1 cellular context compared by ENCODE assay signal in genomic region chr6:155314092-155314772, GRCh38.
TF ChIP-seq lines count a peak whose summit lies in the region.

TFB1M (minus strand) TSS chr6:155314484; CDS start chr6:155314428, 56 bp downstream.

TF ChIP-seq in K562, 482 proteins besides CTCF, POLR2A, EP300 and RAD21 (continued from another document and continues in another):
- TF ChIP-seq, protein P1, sequence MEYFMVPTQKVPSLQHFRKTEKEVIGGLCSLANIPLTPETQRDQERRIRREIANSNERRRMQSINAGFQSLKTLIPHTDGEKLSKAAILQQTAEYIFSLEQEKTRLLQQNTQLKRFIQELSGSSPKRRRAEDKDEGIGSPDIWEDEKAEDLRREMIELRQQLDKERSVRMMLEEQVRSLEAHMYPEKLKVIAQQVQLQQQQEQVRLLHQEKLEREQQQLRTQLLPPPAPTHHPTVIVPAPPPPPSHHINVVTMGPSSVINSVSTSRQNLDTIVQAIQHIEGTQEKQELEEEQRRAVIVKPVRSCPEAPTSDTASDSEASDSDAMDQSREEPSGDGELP (CRISPR knock-in tag; IDR thresholded peaks at IDR 0.05; ENCODE audit: borderline replicate concordance): peak; percentile 73
- no peak for TF ChIP-seq ZNF24 (IDR thresholded peaks at IDR 0.05)
- TF ChIP-seq BRF1 (IDR thresholded peaks at IDR 0.05; ENCODE audit: borderline replicate concordance, extremely low read depth, insufficient read length): no peak
- no peak for TF ChIP-seq ZNF766 (CRISPR knock-in tag; conservative IDR thresholded peaks at IDR 0.05)
- no peak for TF ChIP-seq ZNF143 (CRISPR knock-in tag; IDR thresholded peaks at IDR 0.05)
- 0 out of 2 replicates have a peak, but pooled peaks have one; percentile 54 for TF ChIP-seq REST (CRISPR knock-in tag; IDR thresholded peaks at IDR 0.05; ENCODE audit: low read depth)
- no peak for TF ChIP-seq KLF6 (CRISPR knock-in tag; IDR thresholded peaks at IDR 0.05; ENCODE audit: borderline replicate concordance)
- TF ChIP-seq ZBTB8A (IDR thresholded peaks at IDR 0.05; ENCODE audit: partially characterized antibody): no peak
- no peak for TF ChIP-seq MCM3 (IDR thresholded peaks at IDR 0.05)
- no peak for TF ChIP-seq STAT5B (CRISPR knock-in tag; IDR thresholded peaks at IDR 0.05)
- no peak for TF ChIP-seq FIP1L1 (IDR thresholded peaks at IDR 0.05; ENCODE audit: low read depth, low read length, poor library complexity, severe bottlenecking)
- no peak for TF ChIP-seq ARHGAP35 (IDR thresholded peaks at IDR 0.05; ENCODE audit: partially characterized antibody)
- no peak for TF ChIP-seq GATAD2A (IDR thresholded peaks at IDR 0.05)
- no peak for TF ChIP-seq PBX2 (CRISPR knock-in tag; IDR thresholded peaks at IDR 0.05; ENCODE audit: low read depth)
- no peak for TF ChIP-seq PBX2 (tag; conservative IDR thresholded peaks at IDR 0.05; ENCODE audit: low read depth)
- no peak for TF ChIP-seq FOXM1 (IDR thresholded peaks at IDR 0.05; ENCODE audit: low read depth)
- no peak for TF ChIP-seq FOXM1 (CRISPR knock-in tag; IDR thresholded peaks at IDR 0.05; ENCODE audit: low read depth)
- TF ChIP-seq ZNF277 (CRISPR knock-in tag; IDR thresholded peaks at IDR 0.05; ENCODE audit: borderline replicate concordance): no peak
- TF ChIP-seq, protein P2, sequence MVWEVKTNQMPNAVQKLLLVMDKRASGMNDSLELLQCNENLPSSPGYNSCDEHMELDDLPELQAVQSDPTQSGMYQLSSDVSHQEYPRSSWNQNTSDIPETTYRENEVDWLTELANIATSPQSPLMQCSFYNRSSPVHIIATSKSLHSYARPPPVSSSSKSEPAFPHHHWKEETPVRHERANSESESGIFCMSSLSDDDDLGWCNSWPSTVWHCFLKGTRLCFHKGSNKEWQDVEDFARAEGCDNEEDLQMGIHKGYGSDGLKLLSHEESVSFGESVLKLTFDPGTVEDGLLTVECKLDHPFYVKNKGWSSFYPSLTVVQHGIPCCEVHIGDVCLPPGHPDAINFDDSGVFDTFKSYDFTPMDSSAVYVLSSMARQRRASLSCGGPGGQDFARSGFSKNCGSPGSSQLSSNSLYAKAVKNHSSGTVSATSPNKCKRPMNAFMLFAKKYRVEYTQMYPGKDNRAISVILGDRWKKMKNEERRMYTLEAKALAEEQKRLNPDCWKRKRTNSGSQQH (CRISPR knock-in tag; IDR thresholded peaks at IDR 0.05): no peak
- no peak for TF ChIP-seq ELF4 (CRISPR knock-in tag; IDR thresholded peaks at IDR 0.05)
- peak; percentile 92 for TF ChIP-seq GABPB1 (CRISPR knock-in tag; IDR thresholded peaks at IDR 0.05)
- TF ChIP-seq, protein P3, sequence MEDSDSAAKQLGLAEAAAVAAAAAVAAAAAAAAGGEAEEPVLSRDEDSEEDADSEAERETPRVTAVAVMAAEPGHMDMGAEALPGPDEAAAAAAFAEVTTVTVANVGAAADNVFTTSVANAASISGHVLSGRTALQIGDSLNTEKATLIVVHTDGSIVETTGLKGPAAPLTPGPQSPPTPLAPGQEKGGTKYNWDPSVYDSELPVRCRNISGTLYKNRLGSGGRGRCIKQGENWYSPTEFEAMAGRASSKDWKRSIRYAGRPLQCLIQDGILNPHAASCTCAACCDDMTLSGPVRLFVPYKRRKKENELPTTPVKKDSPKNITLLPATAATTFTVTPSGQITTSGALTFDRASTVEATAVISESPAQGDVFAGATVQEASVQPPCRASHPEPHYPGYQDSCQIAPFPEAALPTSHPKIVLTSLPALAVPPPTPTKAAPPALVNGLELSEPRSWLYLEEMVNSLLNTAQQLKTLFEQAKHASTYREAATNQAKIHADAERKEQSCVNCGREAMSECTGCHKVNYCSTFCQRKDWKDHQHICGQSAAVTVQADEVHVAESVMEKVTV (CRISPR knock-in tag; IDR thresholded peaks at IDR 0.05): no peak
- no peak for TF ChIP-seq RBM17 (IDR thresholded peaks at IDR 0.05; ENCODE audit: borderline replicate concordance, low read depth, low read length)
- TF ChIP-seq GTF2E2 (tag; IDR thresholded peaks at IDR 0.05): no peak; the same call in 1 of the 2 replicates
- TF ChIP-seq, protein P4, sequence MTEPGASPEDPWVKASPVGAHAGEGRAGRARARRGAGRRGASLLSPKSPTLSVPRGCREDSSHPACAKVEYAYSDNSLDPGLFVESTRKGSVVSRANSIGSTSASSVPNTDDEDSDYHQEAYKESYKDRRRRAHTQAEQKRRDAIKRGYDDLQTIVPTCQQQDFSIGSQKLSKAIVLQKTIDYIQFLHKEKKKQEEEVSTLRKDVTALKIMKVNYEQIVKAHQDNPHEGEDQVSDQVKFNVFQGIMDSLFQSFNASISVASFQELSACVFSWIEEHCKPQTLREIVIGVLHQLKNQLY (CRISPR knock-in tag; conservative IDR thresholded peaks at IDR 0.05): no peak
- TF ChIP-seq CEBPB (tag; IDR thresholded peaks at IDR 0.05): no peak
- TF ChIP-seq CBX2 (IDR thresholded peaks at IDR 0.05; ENCODE audit: insufficient read depth, low read length, poor library complexity, severe bottlenecking): no peak
- no peak for TF ChIP-seq L3MBTL2 (IDR thresholded peaks at IDR 0.05)
- no peak for TF ChIP-seq ZBTB49 (CRISPR knock-in tag; IDR thresholded peaks at IDR 0.05; ENCODE audit: borderline replicate concordance)
- TF ChIP-seq, protein P5, sequence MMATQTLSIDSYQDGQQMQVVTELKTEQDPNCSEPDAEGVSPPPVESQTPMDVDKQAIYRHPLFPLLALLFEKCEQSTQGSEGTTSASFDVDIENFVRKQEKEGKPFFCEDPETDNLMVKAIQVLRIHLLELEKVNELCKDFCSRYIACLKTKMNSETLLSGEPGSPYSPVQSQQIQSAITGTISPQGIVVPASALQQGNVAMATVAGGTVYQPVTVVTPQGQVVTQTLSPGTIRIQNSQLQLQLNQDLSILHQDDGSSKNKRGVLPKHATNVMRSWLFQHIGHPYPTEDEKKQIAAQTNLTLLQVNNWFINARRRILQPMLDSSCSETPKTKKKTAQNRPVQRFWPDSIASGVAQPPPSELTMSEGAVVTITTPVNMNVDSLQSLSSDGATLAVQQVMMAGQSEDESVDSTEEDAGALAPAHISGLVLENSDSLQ (IDR thresholded peaks at IDR 0.05): peak; percentile 61
- no peak for TF ChIP-seq NONO (IDR thresholded peaks at IDR 0.05; ENCODE audit: low read depth in 2 of 2, low read length in 1 of 2)
- TF ChIP-seq ZNF583 (CRISPR knock-in tag; IDR thresholded peaks at IDR 0.05): no peak
- peak; percentile 90 for TF ChIP-seq NFIC (IDR thresholded peaks at IDR 0.05)
- TF ChIP-seq, protein P6, sequence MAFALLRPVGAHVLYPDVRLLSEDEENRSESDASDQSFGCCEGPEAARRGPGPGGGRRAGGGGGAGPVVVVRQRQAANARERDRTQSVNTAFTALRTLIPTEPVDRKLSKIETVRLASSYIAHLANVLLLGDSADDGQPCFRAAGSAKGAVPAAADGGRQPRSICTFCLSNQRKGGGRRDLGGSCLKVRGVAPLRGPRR (CRISPR knock-in tag; IDR thresholded peaks at IDR 0.05): no peak
- no peak for TF ChIP-seq CBFA2T2 (conservative IDR thresholded peaks at IDR 0.05)
- no peak for TF ChIP-seq U2AF1 (optimal IDR thresholded peaks at IDR 0.05; ENCODE audit: low read depth, low read length)
- TF ChIP-seq TOE1 (IDR thresholded peaks at IDR 0.05; ENCODE audit: borderline replicate concordance): peak; percentile 51
- TF ChIP-seq TOE1 (CRISPR knock-in tag; IDR thresholded peaks at IDR 0.05; ENCODE audit: borderline replicate concordance, low read depth): no peak
- no peak for TF ChIP-seq HMBOX1 (IDR thresholded peaks at IDR 0.05)
- TF ChIP-seq, protein P7, sequence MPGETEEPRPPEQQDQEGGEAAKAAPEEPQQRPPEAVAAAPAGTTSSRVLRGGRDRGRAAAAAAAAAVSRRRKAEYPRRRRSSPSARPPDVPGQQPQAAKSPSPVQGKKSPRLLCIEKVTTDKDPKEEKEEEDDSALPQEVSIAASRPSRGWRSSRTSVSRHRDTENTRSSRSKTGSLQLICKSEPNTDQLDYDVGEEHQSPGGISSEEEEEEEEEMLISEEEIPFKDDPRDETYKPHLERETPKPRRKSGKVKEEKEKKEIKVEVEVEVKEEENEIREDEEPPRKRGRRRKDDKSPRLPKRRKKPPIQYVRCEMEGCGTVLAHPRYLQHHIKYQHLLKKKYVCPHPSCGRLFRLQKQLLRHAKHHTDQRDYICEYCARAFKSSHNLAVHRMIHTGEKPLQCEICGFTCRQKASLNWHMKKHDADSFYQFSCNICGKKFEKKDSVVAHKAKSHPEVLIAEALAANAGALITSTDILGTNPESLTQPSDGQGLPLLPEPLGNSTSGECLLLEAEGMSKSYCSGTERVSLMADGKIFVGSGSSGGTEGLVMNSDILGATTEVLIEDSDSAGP (CRISPR knock-in tag; IDR thresholded peaks at IDR 0.05): no peak
- no peak for TF ChIP-seq DNMT1 (IDR thresholded peaks at IDR 0.05)
- TF ChIP-seq RBBP5 (IDR thresholded peaks at IDR 0.05; ENCODE audit: borderline replicate concordance, insufficient read depth, low read length, poor library complexity, severe bottlenecking): peak; percentile 90
- TF ChIP-seq ZNF3 (CRISPR knock-in tag; IDR thresholded peaks at IDR 0.05): peak; percentile 72
- peak; percentile 43; the same call in 1 of the 2 replicates for TF ChIP-seq BCOR (IDR thresholded peaks at IDR 0.05)
- no peak for TF ChIP-seq ELF1 (tag; IDR thresholded peaks at IDR 0.05)
- no peak for TF ChIP-seq CC2D1A (IDR thresholded peaks at IDR 0.05)
- no peak for TF ChIP-seq PHTF2 (CRISPR knock-in tag; IDR thresholded peaks at IDR 0.05)
- TF ChIP-seq NR2C2 (CRISPR knock-in tag; IDR thresholded peaks at IDR 0.05): no peak; the same call in 1 of the 2 replicates
- TF ChIP-seq NR2C2 (tag; IDR thresholded peaks at IDR 0.05): peak; percentile 88; the same call in 1 of the 2 replicates
